In the genomic region with DNA sequence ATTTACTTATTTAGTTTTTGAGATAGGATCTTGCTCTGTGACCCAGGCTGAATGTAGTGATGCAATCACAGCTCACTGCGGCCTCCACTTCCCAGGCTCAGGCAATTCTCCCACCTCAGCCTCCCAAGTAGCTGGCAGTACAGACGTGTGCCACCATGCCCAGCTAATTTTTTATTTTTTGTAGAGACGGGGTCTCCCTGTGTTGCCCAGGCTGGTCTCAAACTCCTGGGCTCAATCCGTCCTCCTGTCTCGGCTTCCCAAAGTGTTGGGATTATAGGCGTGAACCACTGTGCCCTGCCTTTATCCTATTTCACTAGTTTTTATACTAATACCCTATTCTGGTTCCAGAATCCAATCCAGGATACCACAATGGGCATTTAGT, we compare ENCODE assay signal across 1 cellular context.
A peak's percentile ranks its signal among the peaks of the same experiment; 100 is the strongest.
TF ChIP-seq lines count a peak whose summit lies in the region.

No MANE protein-coding gene starts in this region.

TF ChIP-seq in K562, 482 proteins besides CTCF, POLR2A, EP300 and RAD21 (continued from another document):
- no peak for TF ChIP-seq BRF1 (IDR thresholded peaks at IDR 0.05; ENCODE audit: borderline replicate concordance, extremely low read depth, insufficient read length)
- TF ChIP-seq PHB2 (IDR thresholded peaks at IDR 0.05; ENCODE audit: low read depth): no peak
- no peak for TF ChIP-seq SIRT6 (IDR thresholded peaks at IDR 0.05; ENCODE audit: low read depth, low read length)
- TF ChIP-seq, protein P1, sequence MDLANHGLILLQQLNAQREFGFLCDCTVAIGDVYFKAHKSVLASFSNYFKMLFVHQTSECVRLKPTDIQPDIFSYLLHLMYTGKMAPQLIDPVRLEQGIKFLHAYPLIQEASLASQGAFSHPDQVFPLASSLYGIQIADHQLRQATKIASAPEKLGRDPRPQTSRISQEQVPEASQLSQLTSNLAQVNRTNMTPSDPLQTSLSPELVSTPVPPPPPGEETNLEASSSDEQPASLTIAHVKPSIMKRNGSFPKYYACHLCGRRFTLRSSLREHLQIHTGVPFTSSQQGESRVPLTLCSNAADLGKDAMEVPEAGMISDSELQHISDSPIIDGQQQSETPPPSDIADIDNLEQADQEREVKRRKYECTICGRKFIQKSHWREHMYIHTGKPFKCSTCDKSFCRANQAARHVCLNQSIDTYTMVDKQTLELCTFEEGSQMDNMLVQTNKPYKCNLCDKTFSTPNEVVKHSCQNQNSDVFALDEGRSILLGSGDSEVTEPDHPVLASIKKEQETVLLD (IDR thresholded peaks at IDR 0.05): no peak
- TF ChIP-seq, protein P2, sequence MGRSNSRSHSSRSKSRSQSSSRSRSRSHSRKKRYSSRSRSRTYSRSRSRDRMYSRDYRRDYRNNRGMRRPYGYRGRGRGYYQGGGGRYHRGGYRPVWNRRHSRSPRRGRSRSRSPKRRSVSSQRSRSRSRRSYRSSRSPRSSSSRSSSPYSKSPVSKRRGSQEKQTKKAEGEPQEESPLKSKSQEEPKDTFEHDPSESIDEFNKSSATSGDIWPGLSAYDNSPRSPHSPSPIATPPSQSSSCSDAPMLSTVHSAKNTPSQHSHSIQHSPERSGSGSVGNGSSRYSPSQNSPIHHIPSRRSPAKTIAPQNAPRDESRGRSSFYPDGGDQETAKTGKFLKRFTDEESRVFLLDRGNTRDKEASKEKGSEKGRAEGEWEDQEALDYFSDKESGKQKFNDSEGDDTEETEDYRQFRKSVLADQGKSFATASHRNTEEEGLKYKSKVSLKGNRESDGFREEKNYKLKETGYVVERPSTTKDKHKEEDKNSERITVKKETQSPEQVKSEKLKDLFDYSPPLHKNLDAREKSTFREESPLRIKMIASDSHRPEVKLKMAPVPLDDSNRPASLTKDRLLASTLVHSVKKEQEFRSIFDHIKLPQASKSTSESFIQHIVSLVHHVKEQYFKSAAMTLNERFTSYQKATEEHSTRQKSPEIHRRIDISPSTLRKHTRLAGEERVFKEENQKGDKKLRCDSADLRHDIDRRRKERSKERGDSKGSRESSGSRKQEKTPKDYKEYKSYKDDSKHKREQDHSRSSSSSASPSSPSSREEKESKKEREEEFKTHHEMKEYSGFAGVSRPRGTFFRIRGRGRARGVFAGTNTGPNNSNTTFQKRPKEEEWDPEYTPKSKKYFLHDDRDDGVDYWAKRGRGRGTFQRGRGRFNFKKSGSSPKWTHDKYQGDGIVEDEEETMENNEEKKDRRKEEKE (IDR thresholded peaks at IDR 0.05; ENCODE audit: borderline replicate concordance in 1 of 2, control insufficient read depth in 1 of 2, low read depth in 2 of 2, low read length in 1 of 2): no peak
- TF ChIP-seq KDM5B (IDR thresholded peaks at IDR 0.05; ENCODE audit: insufficient replicate concordance, low read depth, low read length): no peak
- TF ChIP-seq RFX5 (IDR thresholded peaks at IDR 0.05; ENCODE audit: low read depth, low read length): no peak
- TF ChIP-seq IFI16 (CRISPR knock-in tag; IDR thresholded peaks at IDR 0.05): no peak
- no peak for TF ChIP-seq ZNF184 (CRISPR knock-in tag; IDR thresholded peaks at IDR 0.05)
- TF ChIP-seq RFX1 (IDR thresholded peaks at IDR 0.05): no peak
- no peak for TF ChIP-seq IRF2 (CRISPR knock-in tag; IDR thresholded peaks at IDR 0.05)
- TF ChIP-seq, protein P3, sequence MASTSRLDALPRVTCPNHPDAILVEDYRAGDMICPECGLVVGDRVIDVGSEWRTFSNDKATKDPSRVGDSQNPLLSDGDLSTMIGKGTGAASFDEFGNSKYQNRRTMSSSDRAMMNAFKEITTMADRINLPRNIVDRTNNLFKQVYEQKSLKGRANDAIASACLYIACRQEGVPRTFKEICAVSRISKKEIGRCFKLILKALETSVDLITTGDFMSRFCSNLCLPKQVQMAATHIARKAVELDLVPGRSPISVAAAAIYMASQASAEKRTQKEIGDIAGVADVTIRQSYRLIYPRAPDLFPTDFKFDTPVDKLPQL (IDR thresholded peaks at IDR 0.05; ENCODE audit: extremely low read depth, insufficient read length): no peak
- no peak for TF ChIP-seq ZNF589 (CRISPR knock-in tag; IDR thresholded peaks at IDR 0.05; ENCODE audit: low read depth)
- no peak for TF ChIP-seq ZNF583 (CRISPR knock-in tag; IDR thresholded peaks at IDR 0.05)
- TF ChIP-seq WHSC1 (IDR thresholded peaks at IDR 0.05; ENCODE audit: low read length): no peak
- peak; percentile 73 for TF ChIP-seq CEBPB (tag; IDR thresholded peaks at IDR 0.05)
- TF ChIP-seq ZNF347 (CRISPR knock-in tag; IDR thresholded peaks at IDR 0.05; ENCODE audit: low read depth): no peak
- TF ChIP-seq, protein P4, sequence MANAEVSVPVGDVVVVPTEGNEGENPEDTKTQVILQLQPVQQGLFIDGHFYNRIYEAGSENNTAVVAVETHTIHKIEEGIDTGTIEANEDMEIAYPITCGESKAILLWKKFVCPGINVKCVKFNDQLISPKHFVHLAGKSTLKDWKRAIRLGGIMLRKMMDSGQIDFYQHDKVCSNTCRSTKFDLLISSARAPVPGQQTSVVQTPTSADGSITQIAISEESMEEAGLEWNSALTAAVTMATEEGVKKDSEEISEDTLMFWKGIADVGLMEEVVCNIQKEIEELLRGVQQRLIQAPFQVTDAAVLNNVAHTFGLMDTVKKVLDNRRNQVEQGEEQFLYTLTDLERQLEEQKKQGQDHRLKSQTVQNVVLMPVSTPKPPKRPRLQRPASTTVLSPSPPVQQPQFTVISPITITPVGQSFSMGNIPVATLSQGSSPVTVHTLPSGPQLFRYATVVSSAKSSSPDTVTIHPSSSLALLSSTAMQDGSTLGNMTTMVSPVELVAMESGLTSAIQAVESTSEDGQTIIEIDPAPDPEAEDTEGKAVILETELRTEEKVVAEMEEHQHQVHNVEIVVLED (CRISPR knock-in tag; IDR thresholded peaks at IDR 0.05): no peak
- no peak for TF ChIP-seq POU5F1 (IDR thresholded peaks at IDR 0.05; ENCODE audit: borderline replicate concordance, low read depth, low read length, partially characterized antibody)
